8 cellular contexts compared by ENCODE assay signal in the genomic region with DNA sequence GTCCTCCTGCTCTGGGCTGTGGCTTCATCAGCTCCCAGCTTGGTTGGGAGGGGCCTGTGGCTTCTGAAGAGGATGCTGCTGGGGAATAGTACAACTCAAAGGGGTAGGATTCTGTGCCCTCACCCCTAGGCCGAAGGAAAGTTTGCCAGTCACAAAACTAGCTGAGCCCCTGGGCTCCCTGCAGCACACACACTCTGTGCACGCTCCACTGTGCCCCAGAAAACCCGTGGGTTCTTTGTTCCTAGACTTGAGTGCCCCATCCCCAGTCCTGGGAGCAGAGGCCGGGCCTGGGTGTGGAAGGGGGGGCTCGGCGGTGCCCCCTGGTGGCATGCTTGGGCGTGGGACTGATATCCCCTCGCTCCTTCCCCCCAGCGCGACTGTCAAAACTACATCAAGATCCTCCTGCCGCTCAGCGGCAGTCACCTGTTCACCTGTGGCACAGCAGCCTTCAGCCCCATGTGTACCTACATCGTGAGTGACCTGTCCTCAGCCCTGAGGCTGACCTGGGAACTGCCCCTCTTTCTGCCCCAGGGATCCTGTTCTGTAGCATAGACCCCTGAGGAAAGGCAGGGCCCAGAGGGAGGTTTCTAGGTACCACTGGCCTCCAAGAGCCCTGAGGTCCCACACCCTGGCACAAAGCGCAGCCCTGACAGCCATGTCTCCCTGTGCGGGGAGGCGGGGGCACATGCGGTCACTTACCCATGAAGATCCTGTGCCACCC. TPM values are rescaled to one million over a fixed set of nuclear protein-coding genes. Genes with fewer than 3 reads are reported as not detected.
DNase-seq lines count a peak whose midpoint lies in the region; ATAC-seq, FAIRE-seq and TF ChIP-seq lines count a peak whose summit lies in the region.

No MANE protein-coding gene starts in this region.

- H3K9ac ChIP-seq in GM12878 (ENCODE audit: control insufficient read depth, insufficient read depth, low read length) = no peak overlapping the region

- H3K27ac ChIP-seq in GM12878 (ENCODE audit: control insufficient read depth, insufficient read depth) = no peak overlapping the region

- H3K79me2 ChIP-seq in GM12878 (ENCODE audit: control insufficient read depth, insufficient read depth, low read length) = no peaks in the 10 kb centered on the region

- SMC1A ChIA-PET in GM12878 (lab: Charles Lee; ENCODE audit: uncharacterized antibody, unreplicated experiment) = interaction anchor here (1.0 to 3.0 kb wide), 8 partner anchors 11 to 76 kb away, joined by 3 to 10 read pairs (median 3); no protein-coding TSS in a partner anchor

- H3K9me3 ChIP-seq in T-helper 17 cell (ENCODE audit: control insufficient read depth, low read length, poor library complexity, severe bottlenecking) = no peaks in the 10 kb centered on the region
- no peaks in the 10 kb centered on the region for H3K9me3 ChIP-seq in GM12878 (replicated peaks; ENCODE audit: control insufficient read depth, insufficient read depth, low read length)

- peaks cover 12% of the 10 kb centered on the region for H3K4me1 Mint-ChIP-seq in T-helper 17 cell

- H3K4me1 ChIP-seq in GM12878 (ENCODE audit: control insufficient read depth, insufficient read depth, low read length) = peaks cover 2% of the 10 kb centered on the region; the same call in 1 of the 2 replicates

- WGBS in GM12878 (ENCODE audit: insufficient coverage, insufficient replicate concordance, low lambda C conversion rate, missing lambda C conversion rate) = 66% methylated on average over 17 of the region's 17 CpGs

- no peak for FAIRE-seq in GM12878 (lab: Jason Lieb, UNC)

- ATAC-seq in T-helper 17 cell = peak; percentile 80
- ATAC-seq in GM12878 = peak; percentile 92
- ATAC-seq in left lobe of liver = peak; percentile 57
- no peak for ATAC-seq in GM21390 (IDR thresholded peaks at IDR 0.05; ENCODE audit: unreplicated experiment)

- peaks cover 0 to 13% of the 10 kb centered on the region in 2 experiments; a peak in 1 of 4 replicates for H3K36me3 ChIP-seq in GM12878 (ENCODE audit: control insufficient read depth in 2 of 2, insufficient read depth in 2 of 2, low read length in 1 of 2)

- no peak overlapping the region for H2AFZ ChIP-seq in GM12878 (ENCODE audit: control insufficient read depth, low read depth, low read length)

- CTCF ChIA-PET in GM12878 (lab: Yijun Ruan, JAX) = interaction anchor here (0.7 to 4.2 kb wide), 12 partner anchors 11 to 77 kb away, joined by 3 to 40 read pairs (median 6); partner anchors contain the start of genes CIB1, GDPGP1 and SEMA4B

- in situ Hi-C loops in GM12878 (cut with MboI) = loop anchor here (5.0 kb wide), 1 partner anchor 57 kb away; no protein-coding TSS in a partner anchor

- no peaks in the 10 kb centered on the region; the same call in 1 of the 2 replicates for H4K20me1 ChIP-seq in GM12878 (ENCODE audit: control insufficient read depth, insufficient read depth)

- H3K36me3 Mint-ChIP-seq in T-helper 17 cell (ENCODE audit: low read depth) = peaks cover 2% of the 10 kb centered on the region

- H3K4me3 Mint-ChIP-seq in T-helper 17 cell = peak overlapping the region; percentile 45

- POLR2A ChIA-PET in GM12878 (lab: Charles Lee) = interaction anchor here (1.5 to 2.2 kb wide), 4 partner anchors 16 to 58 kb away, joined by 5 to 8 read pairs (median 6); partner anchors contain the start of gene SEMA4B

- peak; percentile 47 for TF ChIP-seq CTCF in GM20000 (IDR thresholded peaks at IDR 0.05; ENCODE audit: extremely low read depth, missing control alignments)
- TF ChIP-seq CTCF in GM12878 (IDR thresholded peaks at IDR 0.05 in 2 of 3, conservative IDR thresholded peaks at IDR 0.05 in 1 of 3; ENCODE audit: control insufficient read depth in 2 of 3, extremely low read depth in 1 of 3, insufficient read depth in 1 of 3, low read depth in 3 of 3, low read length in 3 of 3) = peak; percentile 58 to 82 (median 69)

- no peaks in the 10 kb centered on the region for H3K27me3 Mint-ChIP-seq in T-helper 17 cell

- RAD21 ChIA-PET in GM12878 (lab: Charles Lee; ENCODE audit: unreplicated experiment) = interaction anchor here (0.7 to 3.6 kb wide), 4 partner anchors 13 to 57 kb away, joined by 3 to 25 read pairs (median 4); partner anchors contain the start of gene SEMA4B

- no peak overlapping the region for H3K27ac Mint-ChIP-seq in T-helper 17 cell

- no peak overlapping the region for H3K4me3 ChIP-seq in GM12878

- DNase-seq in AG08396 (ENCODE audit: low spot score) = peak; percentile 71
- DNase-seq in GM20000 (ENCODE audit: low spot score) = peak; percentile 75
- DNase-seq in T-helper 17 cell = peak; percentile 40 to 50 (median 49)
- no peak for DNase-seq in GM12878 (ENCODE audit: low read depth, low spot score)
- DNase-seq in left lobe of liver (ENCODE audit: low spot score) = no peak
- peak; percentile 80 for DNase-seq in stimulated activated CD8-positive, alpha-beta memory T cell treated with anti-CD3 and anti-CD28 coated beads, Interleukin-4, amount 100 ng/mL, for 48 hours
- no peak for DNase-seq in NCI-H2171 treated with DMSO at 0.1 percent for 48 hours (lab: John Stamatoyannopoulos, UW)

- no peak for TF ChIP-seq POLR2A in GM12878 (IDR thresholded peaks at IDR 0.05; ENCODE audit: low read depth, low read length)

- BruUV-seq in GM12878 (replicated peaks; lab: Mats Ljungman, UMichigan) = no TSS peak

- intact Hi-C loops in GM12878 (cut with micrococcal nuclease; ENCODE audit: unreplicated experiment) = no loop called here

- TF ChIP-seq EP300 in GM12878 (IDR thresholded peaks at IDR 0.05; ENCODE audit: borderline replicate concordance in 1 of 2, control insufficient read depth in 1 of 2, low read depth in 2 of 2, low read length in 2 of 2) = no peak

- H3K27me3 ChIP-seq in GM12878 (replicated peaks in 1 of 2; ENCODE audit: control insufficient read depth in 2 of 2, insufficient read depth in 2 of 2, low read length in 1 of 2) = no peaks in the 10 kb centered on the region

- H3K4me2 ChIP-seq in GM12878 (ENCODE audit: control insufficient read depth, insufficient read depth) = no peak overlapping the region

- TF ChIP-seq RAD21 in GM12878 (IDR thresholded peaks at IDR 0.05; ENCODE audit: insufficient read depth, low read depth, low read length) = peak; percentile 58

RNA-seq across cellular contexts. Expression of gene CIB1, which starts 14.2 kb away (rescaled TPM):
- total RNA-seq in T-helper 17 cell = 100 to 1,000 TPM; 166 to 183 TPM
- 10.1 and 10.3 TPM in 2 replicates for total RNA-seq in GM12878 (2013; cell fraction: nucleolus; rRNA removed)
- 67.1 and 73.8 TPM in 2 replicates for total RNA-seq in GM12878 (2014; rRNA removed)
- 51.4 and 53.0 TPM in 2 replicates for total RNA-seq in GM12878 (2014; rRNA removed; fragmentation: Illumina TruSeq; extraction: Trizol)
- 80.8 and 88.8 TPM in 2 replicates for total RNA-seq in GM12878 (2021)
- 55.1 TPM for polyA plus RNA-seq in GM12878 (2011; ENCODE audit: low read depth)
- polyA plus RNA-seq in GM12878 (2011; rRNA removed) = 78.5 and 155 TPM in 2 replicates
- 207 and 248 TPM in 2 replicates for polyA plus RNA-seq in GM12878 (2011; cell fraction: cytosol; rRNA removed)
- 114 and 156 TPM in 2 replicates for polyA plus RNA-seq in GM12878 (2011; cell fraction: nucleus; rRNA removed)
- polyA plus RNA-seq in GM12878 (2012) = 109 and 142 TPM in 2 replicates
- polyA plus RNA-seq in GM12878 (2014; fragmentation: Illumina TruSeq; extraction: Trizol) = 42.7 and 83.0 TPM in 2 replicates
- 10 to 100 TPM; 10.8 to 42.5 TPM for polyA plus RNA-seq in GM12878 (2014; fragmentation: Nextera tagmentation; extraction: Ambion mirVana)
- 141 and 142 TPM in 2 replicates for polyA plus RNA-seq in GM12878 (2014; rRNA removed)
- polyA plus RNA-seq in GM12878 (2016; fragmentation: Nextera tagmentation; extraction: Ambion mirVana) = 100 to 1,000 TPM; 128 to 134 TPM
- polyA minus RNA-seq in GM12878 (2011; rRNA and poly(A)+ RNA removed) = 57.2 and 93.1 TPM in 2 replicates
- polyA minus RNA-seq in GM12878 (2011; cell fraction: cytosol; rRNA and poly(A)+ RNA removed) = 17.9 and 31.4 TPM in 2 replicates
- polyA minus RNA-seq in GM12878 (2011; cell fraction: nucleus; rRNA and poly(A)+ RNA removed) = 11.7 and 13.8 TPM in 2 replicates
- total RNA-seq in left lobe of liver = 44.1 TPM

RNA-seq across cellular contexts. Expression of gene GDPGP1, which starts 14.4 kb away (rescaled TPM):
- 1 to 10 TPM; 3.7 to 4.6 TPM for total RNA-seq in T-helper 17 cell
- total RNA-seq in GM12878 (2013; cell fraction: nucleolus; rRNA removed) = 14.4 and 14.8 TPM in 2 replicates
- 5.2 and 5.6 TPM in 2 replicates for total RNA-seq in GM12878 (2014; rRNA removed)
- total RNA-seq in GM12878 (2014; rRNA removed; fragmentation: Illumina TruSeq; extraction: Trizol) = 2.7 and 3.5 TPM in 2 replicates
- total RNA-seq in GM12878 (2021) = 7.8 and 8.9 TPM in 2 replicates
- polyA plus RNA-seq in GM12878 (2011; ENCODE audit: low read depth) = 1.8 TPM
- polyA plus RNA-seq in GM12878 (2011; rRNA removed) = 1.5 and 3.2 TPM in 2 replicates
- polyA plus RNA-seq in GM12878 (2011; cell fraction: cytosol; rRNA removed) = 3.5 and 3.8 TPM in 2 replicates
- 7.7 and 7.9 TPM in 2 replicates for polyA plus RNA-seq in GM12878 (2011; cell fraction: nucleus; rRNA removed)
- 2.5 and 2.6 TPM in 2 replicates for polyA plus RNA-seq in GM12878 (2012)
- 0.90 and 2.2 TPM in 2 replicates for polyA plus RNA-seq in GM12878 (2014; fragmentation: Illumina TruSeq; extraction: Trizol)
- polyA plus RNA-seq in GM12878 (2014; fragmentation: Nextera tagmentation; extraction: Ambion mirVana) = under 1 TPM; 0.68 to 0.85 TPM
- polyA plus RNA-seq in GM12878 (2014; rRNA removed) = 4.3 TPM in 2 replicates
- 1 to 10 TPM; 2.1 to 3.8 TPM for polyA plus RNA-seq in GM12878 (2016; fragmentation: Nextera tagmentation; extraction: Ambion mirVana)
- 7.0 and 18.5 TPM in 2 replicates for polyA minus RNA-seq in GM12878 (2011; rRNA and poly(A)+ RNA removed)
- polyA minus RNA-seq in GM12878 (2011; cell fraction: cytosol; rRNA and poly(A)+ RNA removed) = 1.7 and 4.5 TPM in 2 replicates
- 13.9 and 18.6 TPM in 2 replicates for polyA minus RNA-seq in GM12878 (2011; cell fraction: nucleus; rRNA and poly(A)+ RNA removed)
- total RNA-seq in left lobe of liver = 5.6 TPM

RNA-seq across cellular contexts. Expression of gene SEMA4B, which starts 18.5 kb away (rescaled TPM):
- 10 to 100 TPM; 15.4 to 23.4 TPM for total RNA-seq in T-helper 17 cell
- total RNA-seq in GM12878 (2013; cell fraction: nucleolus; rRNA removed) = 76.9 and 77.1 TPM in 2 replicates
- 10.4 and 13.4 TPM in 2 replicates for total RNA-seq in GM12878 (2014; rRNA removed)
- total RNA-seq in GM12878 (2014; rRNA removed; fragmentation: Illumina TruSeq; extraction: Trizol) = 7.7 and 8.8 TPM in 2 replicates
- total RNA-seq in GM12878 (2021) = 23.5 and 26.0 TPM in 2 replicates
- 5.7 TPM for polyA plus RNA-seq in GM12878 (2011; ENCODE audit: low read depth)
- polyA plus RNA-seq in GM12878 (2011; rRNA removed) = 3.9 and 8.7 TPM in 2 replicates
- polyA plus RNA-seq in GM12878 (2011; cell fraction: cytosol; rRNA removed) = 9.1 and 11.6 TPM in 2 replicates
- polyA plus RNA-seq in GM12878 (2011; cell fraction: nucleus; rRNA removed) = 40.5 and 46.0 TPM in 2 replicates
- polyA plus RNA-seq in GM12878 (2012) = 12.4 and 13.5 TPM in 2 replicates
- 3.7 and 8.1 TPM in 2 replicates for polyA plus RNA-seq in GM12878 (2014; fragmentation: Illumina TruSeq; extraction: Trizol)
- polyA plus RNA-seq in GM12878 (2014; fragmentation: Nextera tagmentation; extraction: Ambion mirVana) = 1 to 10 TPM in 1 of 2 experiments, under 1 TPM in 1; 0.87 to 1.4 TPM
- polyA plus RNA-seq in GM12878 (2014; rRNA removed) = 16.3 and 18.1 TPM in 2 replicates
- polyA plus RNA-seq in GM12878 (2016; fragmentation: Nextera tagmentation; extraction: Ambion mirVana) = 10 to 100 TPM in 1 of 2 experiments, 1 to 10 TPM in 1; 10.0 to 10.8 TPM
- 18.4 and 36.0 TPM in 2 replicates for polyA minus RNA-seq in GM12878 (2011; rRNA and poly(A)+ RNA removed)
- polyA minus RNA-seq in GM12878 (2011; cell fraction: cytosol; rRNA and poly(A)+ RNA removed) = 6.4 and 14.2 TPM in 2 replicates
- 13.7 and 25.4 TPM in 2 replicates for polyA minus RNA-seq in GM12878 (2011; cell fraction: nucleus; rRNA and poly(A)+ RNA removed)
- total RNA-seq in left lobe of liver = 23.7 TPM

RNA-seq across cellular contexts. Expression of gene TTLL13, which starts 29.8 kb away (rescaled TPM):
- under 1 TPM in 1 of 2 donors, not detected in 1; 0.29 TPM for total RNA-seq in T-helper 17 cell
- total RNA-seq in GM12878 (2013; cell fraction: nucleolus; rRNA removed) = 0.32 and 1.2 TPM in 2 replicates
- total RNA-seq in GM12878 (2014; rRNA removed) = 0.05 and 0.11 TPM in 2 replicates
- total RNA-seq in GM12878 (2014; rRNA removed; fragmentation: Illumina TruSeq; extraction: Trizol) = 0.09 TPM in 1 of 2 replicates, not detected in the other
- total RNA-seq in GM12878 (2021) = 0.13 and 0.19 TPM in 2 replicates
- polyA plus RNA-seq in GM12878 (2011; ENCODE audit: low read depth) = 0.16 TPM
- 0.26 and 0.27 TPM in 2 replicates for polyA plus RNA-seq in GM12878 (2011; rRNA removed)
- 0.18 and 0.63 TPM in 2 replicates for polyA plus RNA-seq in GM12878 (2011; cell fraction: cytosol; rRNA removed)
- polyA plus RNA-seq in GM12878 (2011; cell fraction: nucleus; rRNA removed) = 0.34 and 1.1 TPM in 2 replicates
- 0.11 and 0.22 TPM in 2 replicates for polyA plus RNA-seq in GM12878 (2012)
- polyA plus RNA-seq in GM12878 (2014; fragmentation: Illumina TruSeq; extraction: Trizol) = 0.13 and 0.22 TPM in 2 replicates
- under 1 TPM in 1 of 2 experiments, not detected in 1; 0.03 TPM for polyA plus RNA-seq in GM12878 (2014; fragmentation: Nextera tagmentation; extraction: Ambion mirVana)
- 0.17 and 0.22 TPM in 2 replicates for polyA plus RNA-seq in GM12878 (2014; rRNA removed)
- polyA plus RNA-seq in GM12878 (2016; fragmentation: Nextera tagmentation; extraction: Ambion mirVana) = under 1 TPM; 0.09 to 0.32 TPM
- polyA minus RNA-seq in GM12878 (2011; rRNA and poly(A)+ RNA removed) = 0.15 and 0.29 TPM in 2 replicates
- not detected in 2 replicates for polyA minus RNA-seq in GM12878 (2011; cell fraction: cytosol; rRNA and poly(A)+ RNA removed)
- polyA minus RNA-seq in GM12878 (2011; cell fraction: nucleus; rRNA and poly(A)+ RNA removed) = 0.12 TPM in 1 of 2 replicates, not detected in the other
- total RNA-seq in left lobe of liver = 0.15 TPM

RNA-seq across cellular contexts. Expression of gene NGRN, which starts 45.9 kb away (rescaled TPM):
- total RNA-seq in T-helper 17 cell = 10 to 100 TPM; 48.0 to 51.0 TPM
- 17.2 and 19.9 TPM in 2 replicates for total RNA-seq in GM12878 (2013; cell fraction: nucleolus; rRNA removed)
- 22.9 and 26.0 TPM in 2 replicates for total RNA-seq in GM12878 (2014; rRNA removed)
- total RNA-seq in GM12878 (2014; rRNA removed; fragmentation: Illumina TruSeq; extraction: Trizol) = 17.8 and 18.2 TPM in 2 replicates
- 22.9 and 25.7 TPM in 2 replicates for total RNA-seq in GM12878 (2021)
- polyA plus RNA-seq in GM12878 (2011; ENCODE audit: low read depth) = 11.0 TPM
- polyA plus RNA-seq in GM12878 (2011; rRNA removed) = 28.4 and 29.5 TPM in 2 replicates
- polyA plus RNA-seq in GM12878 (2011; cell fraction: cytosol; rRNA removed) = 19.3 and 20.9 TPM in 2 replicates
- 16.1 and 17.5 TPM in 2 replicates for polyA plus RNA-seq in GM12878 (2011; cell fraction: nucleus; rRNA removed)
- 13.8 and 14.7 TPM in 2 replicates for polyA plus RNA-seq in GM12878 (2012)
- 18.3 and 20.8 TPM in 2 replicates for polyA plus RNA-seq in GM12878 (2014; fragmentation: Illumina TruSeq; extraction: Trizol)
- 10 to 100 TPM in 1 of 2 experiments, 1 to 10 TPM in 1; 5.8 to 11.2 TPM for polyA plus RNA-seq in GM12878 (2014; fragmentation: Nextera tagmentation; extraction: Ambion mirVana)
- 22.2 and 23.6 TPM in 2 replicates for polyA plus RNA-seq in GM12878 (2014; rRNA removed)
- polyA plus RNA-seq in GM12878 (2016; fragmentation: Nextera tagmentation; extraction: Ambion mirVana) = 10 to 100 TPM; 29.2 to 31.3 TPM
- polyA minus RNA-seq in GM12878 (2011; rRNA and poly(A)+ RNA removed) = 14.7 and 17.3 TPM in 2 replicates
- polyA minus RNA-seq in GM12878 (2011; cell fraction: cytosol; rRNA and poly(A)+ RNA removed) = 4.0 and 5.6 TPM in 2 replicates
- polyA minus RNA-seq in GM12878 (2011; cell fraction: nucleus; rRNA and poly(A)+ RNA removed) = 5.7 and 11.4 TPM in 2 replicates
- total RNA-seq in left lobe of liver = 26.7 TPM

Comparison
In these comparisons a context has a peak if more than half of its experiments do, and no peak if none do; other contexts are left out.
1. DNase-seq: peak in AG08396 (single experiment), GM20000 (single experiment), T-helper 17 cell (3 of 3) and stimulated activated CD8-positive, alpha-beta memory T cell treated with anti-CD3 and anti-CD28 coated beads, Interleukin-4, amount 100 ng/mL, for 48 hours (single experiment); none in GM12878 (single experiment), left lobe of liver (single experiment) and NCI-H2171 treated with DMSO at 0.1 percent for 48 hours (single experiment).